In the genomic region with DNA sequence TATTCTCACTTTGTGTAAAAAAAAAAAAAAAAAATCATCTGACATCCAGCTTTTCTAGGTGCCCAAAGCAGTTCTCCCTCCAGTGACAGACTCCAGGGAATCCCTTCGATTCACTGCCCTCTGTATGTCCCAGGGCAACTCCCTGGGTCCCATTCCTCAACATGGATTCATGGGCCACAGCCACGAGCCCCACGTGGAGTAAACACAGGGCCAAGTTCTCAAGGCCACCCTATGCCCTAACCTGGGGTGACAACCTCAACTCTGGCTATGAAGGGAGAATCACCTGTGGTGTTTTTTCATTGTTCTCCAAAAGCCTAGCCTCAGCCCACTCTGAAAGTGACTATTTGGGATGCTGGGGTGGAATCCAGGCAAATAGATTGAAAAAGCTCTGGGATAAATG, we compare ENCODE assay signal across 10 cellular contexts. TPM values are rescaled to one million over a fixed set of nuclear protein-coding genes. Genes with fewer than 3 reads are reported as not detected.
A peak's percentile ranks its signal among the peaks of the same experiment; 100 is the strongest.
DNase-seq lines count a peak whose midpoint lies in the region; ATAC-seq and TF ChIP-seq lines count a peak whose summit lies in the region.
"Had no signal": no experiment of that assay in that cellular context is flagged by ENCODE, and none has a peak within 500 bp of the region (broad histone marks: within the 10 kb centered on the region; RNA-seq: fewer than 3 reads in every experiment).

No MANE protein-coding gene starts in this region.

- peak overlapping the region; percentile 21 for H3K4me3 ChIP-seq in NB4 (ENCODE audit: low read depth, low read length)
- no peak overlapping the region for H3K4me3 ChIP-seq in effector memory CD4-positive, alpha-beta T cell (ENCODE audit: insufficient read depth, low read depth, low read length, poor library complexity, severe bottlenecking)
- H3K4me3 ChIP-seq in skeletal muscle cell (ENCODE audit: low read depth, low read length): peak overlapping the region; percentile 97
- H3K4me3 ChIP-seq: ascending aorta had no signal

- H3K9me3 ChIP-seq in effector memory CD4-positive, alpha-beta T cell (ENCODE audit: control insufficient read depth, low read length): no peaks in the 10 kb centered on the region
- H3K9me3 ChIP-seq: ascending aorta had no signal

- no peak for ATAC-seq in activated T-cell treated with anti-CD3 and anti-CD28 coated beads, Interleukin-2, amount 50 U/mL, for 72 hours (replicated peaks in 1 of 2)
- ATAC-seq in HG03175 (IDR thresholded peaks at IDR 0.05; ENCODE audit: unreplicated experiment) (no peak), HG03378 (IDR thresholded peaks at IDR 0.05; ENCODE audit: unreplicated experiment) (no peak)

- H3K36me3 Mint-ChIP-seq in activated T-cell treated with anti-CD3 and anti-CD28 coated beads, Interleukin-2, amount 50 U/mL, for 72 hours (ENCODE audit: insufficient read depth in 2 of 2): peaks cover 0 to 4% of the 10 kb centered on the region in 2 donors

- no peaks in the 10 kb centered on the region for H3K27me3 Mint-ChIP-seq in activated T-cell treated with anti-CD3 and anti-CD28 coated beads, Interleukin-2, amount 50 U/mL, for 72 hours (ENCODE audit: low read depth)

- no peaks in the 10 kb centered on the region for H3K9me3 Mint-ChIP-seq in activated T-cell treated with anti-CD3 and anti-CD28 coated beads, Interleukin-2, amount 50 U/mL, for 72 hours

- no peak for TF ChIP-seq CTCF in NB4 (IDR thresholded peaks at IDR 0.05; ENCODE audit: low read depth, low read length)

- H3K27me3 ChIP-seq in effector memory CD4-positive, alpha-beta T cell (replicated peaks; ENCODE audit: control insufficient read depth, insufficient read depth, low read length, poor library complexity, severe bottlenecking): no peaks in the 10 kb centered on the region
- H3K27me3 ChIP-seq: ascending aorta had no signal

- peak overlapping the region; percentile 34 for H3K27ac ChIP-seq in effector memory CD4-positive, alpha-beta T cell (ENCODE audit: insufficient read depth, low read length, poor library complexity, severe bottlenecking)
- H3K27ac ChIP-seq: ascending aorta had no signal

- peaks cover 28% of the 10 kb centered on the region for H3K4me1 ChIP-seq in effector memory CD4-positive, alpha-beta T cell (ENCODE audit: control insufficient read depth, insufficient read depth, low read length, poor library complexity, severe bottlenecking)

- DNase-seq in activated T-cell treated with anti-CD3 and anti-CD28 coated beads, Interleukin-2, amount 50 U/mL, for 72 hours: no peak
- no peak for DNase-seq in activated T-cell treated with anti-CD3 and anti-CD28 coated beads for 4 hours
- no peak for DNase-seq in NB4 (ENCODE audit: low read depth)
- no peak for DNase-seq in effector memory CD4-positive, alpha-beta T cell
- no peak for DNase-seq in skeletal muscle cell (ENCODE audit: low read depth)
- DNase-seq in epidermal melanocyte (ENCODE audit: insufficient read length, low spot score): no peak

- H3K4me3 Mint-ChIP-seq in activated T-cell treated with anti-CD3 and anti-CD28 coated beads, Interleukin-2, amount 50 U/mL, for 72 hours: peak overlapping the region; percentile 7 to 51

- no peaks in the 10 kb centered on the region for H3K36me3 ChIP-seq in effector memory CD4-positive, alpha-beta T cell (ENCODE audit: control insufficient read depth, insufficient read depth, low read length)

- H3K4me1 Mint-ChIP-seq in activated T-cell treated with anti-CD3 and anti-CD28 coated beads, Interleukin-2, amount 50 U/mL, for 72 hours (ENCODE audit: low read depth): peaks cover 67% of the 10 kb centered on the region

- TF ChIP-seq POLR2A in NB4 (IDR thresholded peaks at IDR 0.05; ENCODE audit: extremely low read depth, insufficient read length): no peak

- H3K27ac Mint-ChIP-seq in activated T-cell treated with anti-CD3 and anti-CD28 coated beads, Interleukin-2, amount 50 U/mL, for 72 hours: peak overlapping the region; percentile 45

RNA-seq across cellular contexts. Expression of gene BNIP3, which starts 3.4 kb away (rescaled TPM):
- 10 to 100 TPM; 31.3 to 51.7 TPM for total RNA-seq in activated T-cell treated with anti-CD3 and anti-CD28 coated beads, Interleukin-2, amount 50 U/mL, for 72 hours
- total RNA-seq: HT-29 had no signal
